In genomic region chr7:116772423-116772852, GRCh38 we compare ENCODE assay signal across 13 cellular contexts.
DNase-seq lines count a peak whose midpoint lies in the region; ATAC-seq and TF ChIP-seq lines count a peak whose summit lies in the region.
"Had no signal": no experiment of that assay in that cellular context is flagged by ENCODE, and none has a peak within 500 bp of the region (broad histone marks: within the 10 kb centered on the region; RNA-seq: fewer than 3 reads in every experiment).

No MANE protein-coding gene starts in this region.

- H3K4me3 ChIP-seq in A673 (ENCODE audit: low read depth, low read length, poor library complexity, severe bottlenecking) = no peak overlapping the region
- H3K4me3 ChIP-seq in mammary epithelial cell (replicated peaks in 1 of 3; ENCODE audit: insufficient read depth in 1 of 3, low read depth in 2 of 3, low read length in 3 of 3) = no peak overlapping the region
- H3K4me3 ChIP-seq: skin epidermis had no signal

- POLR2A ChIA-PET in A673 (lab: Charles Lee; ENCODE audit: low non-redundant PET) = no interaction called here

- CTCF ChIA-PET in A673 (lab: Charles Lee) = no interaction called here
- CTCF ChIA-PET in mammary epithelial cell (lab: Charles Lee; ENCODE audit: low non-redundant PET) = no interaction called here

- H3K27ac ChIP-seq in A673 (ENCODE audit: low read depth, low read length, poor library complexity, severe bottlenecking) (no peak overlapping the region), mammary epithelial cell (ENCODE audit: insufficient read depth, low read depth, low read length) (peak overlapping the region; percentile 82)

- H3K36me3 ChIP-seq in A673 (ENCODE audit: insufficient read depth, low read length, poor library complexity, severe bottlenecking) = no peaks in the 10 kb centered on the region
- peaks cover 27% of the 10 kb centered on the region for H3K36me3 ChIP-seq in mammary epithelial cell (ENCODE audit: insufficient read depth, low read length)

- peak; percentile 71 for DNase-seq in A673 (ENCODE audit: low spot score)
- DNase-seq in HT1080 (ENCODE audit: low read depth) = peak; percentile 89
- DNase-seq in mammary epithelial cell = peak; percentile 78
- no peak for DNase-seq in left colon
- no peak for DNase-seq in activated gamma-delta T cell (lab: John Stamatoyannopoulos, UW)
- DNase-seq in DMS153 (lab: John Stamatoyannopoulos, UW) = no peak
- DNase-seq in cortex of kidney (lab: John Stamatoyannopoulos, UW) = no peak
- DNase-seq: activated CD4-positive, alpha-beta T cell treated with anti-CD3 and anti-CD28 coated beads for 36 hours; activated naive CD4-positive, alpha-beta T cell treated with anti-CD3 and anti-CD28 coated beads for 36 hours; AML-193; effector memory CD8-positive, alpha-beta T cell had no signal

- BruUV-seq in A673 (replicated peaks; lab: Mats Ljungman, UMichigan) = no TSS peak
- BruUV-seq in mammary epithelial cell (replicated peaks; lab: Mats Ljungman, UMichigan) = no TSS peak

- H3K79me2 ChIP-seq in mammary epithelial cell (ENCODE audit: insufficient read depth, low read length) = no peaks in the 10 kb centered on the region

- H3K27me3 ChIP-seq in A673 (replicated peaks; ENCODE audit: insufficient read depth, low read depth, low read length, poor library complexity) (no peaks in the 10 kb centered on the region), mammary epithelial cell (ENCODE audit: insufficient read depth, low read length) (no peaks in the 10 kb centered on the region)

- ATAC-seq in left colon (peak; percentile 86), GM18511 (IDR thresholded peaks at IDR 0.05; ENCODE audit: unreplicated experiment) (no peak)
- ATAC-seq: activated CD4-positive, alpha-beta T cell treated with anti-CD3 and anti-CD28 coated beads for 36 hours; effector memory CD8-positive, alpha-beta T cell had no signal

- no peaks in the 10 kb centered on the region for H4K20me1 ChIP-seq in mammary epithelial cell (ENCODE audit: insufficient read depth, low read length)

- H3K9me3 ChIP-seq in A673 (ENCODE audit: low read depth, low read length, poor library complexity, severe bottlenecking) (no peaks in the 10 kb centered on the region), mammary epithelial cell (replicated peaks; ENCODE audit: insufficient read depth, low read length) (no peaks in the 10 kb centered on the region)

- H3K4me1 ChIP-seq in A673 (ENCODE audit: insufficient read depth, low read length, poor library complexity, severe bottlenecking) (peaks cover 8% of the 10 kb centered on the region), mammary epithelial cell (ENCODE audit: insufficient read depth, low read length) (peaks cover 41% of the 10 kb centered on the region)

- no peak overlapping the region for H2AFZ ChIP-seq in mammary epithelial cell (ENCODE audit: low read depth, low read length)

- in situ Hi-C loops in mammary epithelial cell (cut with MboI; ENCODE audit: low sequenced_read_pairs in 2 of 2) = no loop called here

- peak overlapping the region; percentile 49 for H3K9ac ChIP-seq in mammary epithelial cell (ENCODE audit: insufficient read depth, low read length)

- dilution Hi-C loops in mammary epithelial cell (cut with HindIII; ENCODE audit: low sequenced_read_pairs) = no loop called here

- TF ChIP-seq CTCF in A673 (conservative IDR thresholded peaks at IDR 0.05; ENCODE audit: low read depth, low read length) = no peak
- no peak for TF ChIP-seq CTCF in mammary epithelial cell (conservative IDR thresholded peaks at IDR 0.05 in 1 of 2, IDR thresholded peaks at IDR 0.05 in 1 of 2; ENCODE audit: extremely low read depth in 1 of 2, insufficient read depth in 1 of 2, low read depth in 1 of 2, low read length in 2 of 2)

- intact Hi-C loops in A673 (cut with micrococcal nuclease; ENCODE audit: unreplicated experiment) = no loop called here
- intact Hi-C loops in mammary epithelial cell (cut with micrococcal nuclease) = no loop called here
- intact Hi-C loops in left colon (cut with DNase I, micrococcal nuclease) = no loop called here

- peak overlapping the region; percentile 46 for H3K4me2 ChIP-seq in mammary epithelial cell (ENCODE audit: insufficient read depth, low read depth, low read length)

Comparison
In these comparisons a context has a peak if more than half of its experiments do, and no peak if none do; other contexts are left out.
1. DNase-seq: peak in A673 (single experiment), HT1080 (single experiment) and mammary epithelial cell (single experiment); none in left colon (0 of 2), activated gamma-delta T cell (single experiment), DMS153 (single experiment) and cortex of kidney (single experiment).